In genomic region chr12:94175763-94176660, GRCh38 we compare ENCODE assay signal across 1 cellular context.
TF ChIP-seq lines count a peak whose summit lies in the region.

No MANE protein-coding gene starts in this region.

TF ChIP-seq in GM12878, 131 proteins besides CTCF, POLR2A, EP300 and RAD21 (continued from another document and continues in another):
- TF ChIP-seq KLF5 (IDR thresholded peaks at IDR 0.05; ENCODE audit: partially characterized antibody) (no peak), E4F1 (IDR thresholded peaks at IDR 0.05; ENCODE audit: borderline replicate concordance, partially characterized antibody) (no peak), RELB (IDR thresholded peaks at IDR 0.05; ENCODE audit: low read depth) (no peak), HDGF (IDR thresholded peaks at IDR 0.05) (no peak), ZBTB4 (CRISPR knock-in tag; IDR thresholded peaks at IDR 0.05) (no peak), HSF1 (IDR thresholded peaks at IDR 0.05; ENCODE audit: low read depth, low read length) (no peak), IRF4 (IDR thresholded peaks at IDR 0.05; ENCODE audit: low read depth, low read length) (no peak), ATF7 (IDR thresholded peaks at IDR 0.05; ENCODE audit: low read depth) (0 out of 2 replicates have a peak, but pooled peaks have one; percentile 24), EGR1 (IDR thresholded peaks at IDR 0.05; ENCODE audit: borderline replicate concordance in 1 of 2, low read depth in 2 of 2, low read length in 2 of 2) (no peak), EZH2 (IDR thresholded peaks at IDR 0.05; ENCODE audit: borderline replicate concordance, control insufficient read depth, low read depth, low read length) (no peak), ATF3 (IDR thresholded peaks at IDR 0.05; ENCODE audit: borderline replicate concordance, extremely low read depth, low read depth, low read length) (no peak), BACH1 (IDR thresholded peaks at IDR 0.05; ENCODE audit: borderline replicate concordance) (no peak), NR2F1 (conservative IDR thresholded peaks at IDR 0.05) (no peak), RFX5 (IDR thresholded peaks at IDR 0.05; ENCODE audit: low read depth, low read length) (no peak), LARP7 (IDR thresholded peaks at IDR 0.05) (no peak), CEBPB (IDR thresholded peaks at IDR 0.05; ENCODE audit: borderline replicate concordance in 1 of 2, low read depth in 2 of 2, low read length in 2 of 2) (no peak; a peak in 1 of 4 replicates), SKIL (IDR thresholded peaks at IDR 0.05; ENCODE audit: low read depth, poor library complexity, severe bottlenecking) (no peak), SP1 (IDR thresholded peaks at IDR 0.05; ENCODE audit: low read depth, low read length) (no peak), KDM1A (IDR thresholded peaks at IDR 0.05; ENCODE audit: borderline replicate concordance) (no peak), BMI1 (IDR thresholded peaks at IDR 0.05; ENCODE audit: borderline replicate concordance) (no peak), HCFC1 (IDR thresholded peaks at IDR 0.05; ENCODE audit: low read length) (no peak), MTA2 (IDR thresholded peaks at IDR 0.05; ENCODE audit: low read depth) (no peak), TBL1XR1 (IDR thresholded peaks at IDR 0.05; ENCODE audit: low read depth, low read length) (no peak), SREBF2 (IDR thresholded peaks at IDR 0.05; ENCODE audit: low read length) (no peak), SREBF1 (IDR thresholded peaks at IDR 0.05; ENCODE audit: low read length) (no peak), CHD1 (IDR thresholded peaks at IDR 0.05; ENCODE audit: low read depth, low read length) (no peak), SPI1 (IDR thresholded peaks at IDR 0.05; ENCODE audit: borderline replicate concordance, insufficient read depth, low read depth, low read length) (no peak), TCF3 (IDR thresholded peaks at IDR 0.05; ENCODE audit: borderline replicate concordance, insufficient read depth, low read depth, low read length) (no peak), PBX3 (IDR thresholded peaks at IDR 0.05; ENCODE audit: insufficient replicate concordance, low read depth, low read length) (no peak), MXI1 (IDR thresholded peaks at IDR 0.05; ENCODE audit: low read depth, low read length) (no peak), SMAD1 (IDR thresholded peaks at IDR 0.05; ENCODE audit: low read depth, partially characterized antibody) (no peak), SUZ12 (IDR thresholded peaks at IDR 0.05; ENCODE audit: unreplicated experiment) (no peak), IRF5 (IDR thresholded peaks at IDR 0.05; ENCODE audit: borderline replicate concordance) (no peak), POLR2AphosphoS2 (IDR thresholded peaks at IDR 0.05; ENCODE audit: low read depth, low read length) (no peak), CBX5 (IDR thresholded peaks at IDR 0.05; ENCODE audit: low read depth) (0 out of 2 replicates have a peak, but pooled peaks have one; percentile 17), CBFB (IDR thresholded peaks at IDR 0.05; ENCODE audit: low read depth) (0 out of 2 replicates have a peak, but pooled peaks have one; percentile 19), CREB1 (IDR thresholded peaks at IDR 0.05; ENCODE audit: low read depth) (no peak), ZNF24 (IDR thresholded peaks at IDR 0.05) (no peak), FOXM1 (IDR thresholded peaks at IDR 0.05; ENCODE audit: low read depth, low read length) (peak; percentile 59; the same call in 1 of the 2 replicates), EED (IDR thresholded peaks at IDR 0.05; ENCODE audit: low read depth) (peak; percentile 90), SMC3 (IDR thresholded peaks at IDR 0.05; ENCODE audit: borderline replicate concordance, low read length) (no peak; the same call in 1 of the 2 replicates), DPF2 (IDR thresholded peaks at IDR 0.05) (no peak), NR2C2 (IDR thresholded peaks at IDR 0.05; ENCODE audit: borderline replicate concordance, control insufficient read depth, insufficient read length, low read depth) (no peak), KAT2A (conservative IDR thresholded peaks at IDR 0.05; ENCODE audit: control insufficient read depth, low read depth, low read length) (no peak), ZBED1 (IDR thresholded peaks at IDR 0.05; ENCODE audit: borderline replicate concordance) (0 out of 2 replicates have a peak, but pooled peaks have one; percentile 30), ZBTB11 (CRISPR knock-in tag; IDR thresholded peaks at IDR 0.05) (no peak)
